9 cellular contexts compared by ENCODE assay signal in the genomic region with DNA sequence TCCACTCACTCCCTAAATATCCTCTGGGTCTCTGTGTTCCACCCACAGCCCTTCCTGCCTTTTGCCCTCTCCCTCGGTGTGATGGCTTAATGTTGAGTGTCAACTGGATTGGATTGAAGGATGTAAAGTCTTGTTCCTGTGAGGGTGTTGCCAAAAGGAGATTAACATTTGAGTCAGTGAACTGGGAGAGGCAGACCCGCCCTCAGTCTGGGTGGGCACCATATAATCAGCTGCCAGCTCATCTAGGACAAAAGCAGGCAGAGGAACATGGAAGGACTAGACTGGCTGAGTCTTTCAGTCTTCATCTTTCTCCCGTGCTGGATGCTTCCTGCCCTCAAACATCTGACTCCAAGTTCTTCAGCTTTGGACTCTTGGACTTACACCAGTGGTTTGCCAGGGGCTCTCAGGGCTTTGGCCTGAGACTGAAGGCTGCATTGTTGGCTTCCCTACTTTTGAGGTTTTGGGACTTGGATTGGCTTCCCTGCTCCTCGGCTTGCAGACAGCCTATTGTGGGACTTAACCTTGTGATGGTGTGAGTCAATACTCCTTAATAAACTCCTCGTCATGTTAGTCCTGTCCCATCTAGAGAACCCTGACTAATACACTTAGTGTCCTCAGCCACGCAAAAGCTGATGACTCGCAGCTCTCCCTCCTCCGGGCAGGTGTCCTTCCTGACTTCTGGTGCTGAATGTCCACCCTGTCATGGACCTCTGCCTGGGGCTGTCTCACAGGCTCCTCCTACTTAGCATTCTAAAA. TPM values are rescaled to one million over a fixed set of nuclear protein-coding genes. Genes with fewer than 3 reads are reported as not detected.
DNase-seq lines count a peak whose midpoint lies in the region; ATAC-seq and TF ChIP-seq lines count a peak whose summit lies in the region.
"Had no signal": no experiment of that assay in that cellular context is flagged by ENCODE, and none has a peak within 500 bp of the region (broad histone marks: within the 10 kb centered on the region; RNA-seq: fewer than 3 reads in every experiment).

No MANE protein-coding gene starts in this region.

- peaks cover 34% of the 10 kb centered on the region for H3K36me3 Mint-ChIP-seq in Calu3 (ENCODE audit: insufficient read depth, unreplicated experiment)
- peaks cover 38% of the 10 kb centered on the region for H3K36me3 Mint-ChIP-seq in endothelial cell (ENCODE audit: low read depth, unreplicated experiment)

- H3K27ac ChIP-seq in Panc1 (ENCODE audit: low read length): no peak overlapping the region
- no peak overlapping the region for H3K27ac ChIP-seq in prostate gland

- H3K4me3 Mint-ChIP-seq in Calu3 (ENCODE audit: low read depth, unreplicated experiment) (no peak overlapping the region), endothelial cell (ENCODE audit: unreplicated experiment) (peak overlapping the region; percentile 24)

- POLR2A ChIA-PET in Panc1 (lab: Charles Lee): no interaction called here

- BruUV-seq in Calu3 (replicated peaks; lab: Mats Ljungman, UMichigan): no TSS peak
- BruUV-seq in Panc1 (replicated peaks; lab: Mats Ljungman, UMichigan): no TSS peak

- intact Hi-C loops in Calu3 (cut with micrococcal nuclease; ENCODE audit: unreplicated experiment): loop anchor here (5.0 kb wide), 1 partner anchor 112 kb away; no protein-coding TSS in a partner anchor
- intact Hi-C loops in Panc1 (cut with micrococcal nuclease; ENCODE audit: unreplicated experiment): no loop called here
- intact Hi-C loops in prostate gland (cut with DNase I): no loop called here

- peaks cover 34% of the 10 kb centered on the region for H3K4me1 Mint-ChIP-seq in Calu3 (ENCODE audit: low read depth, unreplicated experiment)
- H3K4me1 Mint-ChIP-seq in endothelial cell (ENCODE audit: unreplicated experiment): peaks cover 39% of the 10 kb centered on the region

- H3K4me3 ChIP-seq in Panc1 (ENCODE audit: low read depth in 2 of 2, low read length in 2 of 2) (no peak overlapping the region), prostate gland (no peak overlapping the region)

- CTCF ChIA-PET in Calu3 (lab: Charles Lee): interaction anchor here (0.6 kb wide), 1 partner anchor 224 kb away, joined by 3 read pairs; no protein-coding TSS in a partner anchor
- CTCF ChIA-PET in Panc1 (lab: Charles Lee): no interaction called here

- no peak for TF ChIP-seq POLR2A in prostate gland (IDR thresholded peaks at IDR 0.05)

- H3K36me3 ChIP-seq in Panc1 (ENCODE audit: control insufficient read depth, insufficient read depth, low read length): peaks cover 3% of the 10 kb centered on the region; the same call in 1 of the 2 replicates
- H3K36me3 ChIP-seq in prostate gland: no peaks in the 10 kb centered on the region

- TF ChIP-seq CTCF in Calu3 (IDR thresholded peaks at IDR 0.05; ENCODE audit: unreplicated experiment) (no peak), Panc1 (IDR thresholded peaks at IDR 0.05) (no peak), endothelial cell (IDR thresholded peaks at IDR 0.05; ENCODE audit: unreplicated experiment) (no peak), omental fat pad (IDR thresholded peaks at IDR 0.05) (no peak), prostate gland (IDR thresholded peaks at IDR 0.05) (no peak)

- no peaks in the 10 kb centered on the region for H3K27me3 ChIP-seq in Panc1 (ENCODE audit: control insufficient read depth, insufficient read depth, low read length)
- no peaks in the 10 kb centered on the region for H3K27me3 ChIP-seq in prostate gland (replicated peaks; ENCODE audit: insufficient read depth)

- H3K9me3 ChIP-seq in Panc1 (ENCODE audit: control insufficient read depth, insufficient read depth, low read depth, low read length): no peaks in the 10 kb centered on the region
- H3K9me3 ChIP-seq in prostate gland: no peaks in the 10 kb centered on the region

- H3K9me3 Mint-ChIP-seq in Calu3 (ENCODE audit: low read depth, unreplicated experiment) (no peaks in the 10 kb centered on the region), endothelial cell (ENCODE audit: unreplicated experiment) (no peaks in the 10 kb centered on the region)

- ATAC-seq in Panc1 (no peak), omental fat pad (ENCODE audit: low FRiP score) (peak; percentile 40)

- WGBS in prostate gland: 77% methylated on average over 8 of the region's 8 CpGs

- H3K4me1 ChIP-seq in Panc1 (ENCODE audit: control insufficient read depth, insufficient read depth, low read length) (peaks cover 10% of the 10 kb centered on the region), prostate gland (replicated peaks) (peaks cover 3% of the 10 kb centered on the region)

- H3K27ac Mint-ChIP-seq in Calu3 (ENCODE audit: unreplicated experiment) (no peak overlapping the region), endothelial cell (ENCODE audit: unreplicated experiment) (no peak overlapping the region)

- H3K27me3 Mint-ChIP-seq in Calu3 (ENCODE audit: unreplicated experiment): no peaks in the 10 kb centered on the region
- H3K27me3 Mint-ChIP-seq in endothelial cell (ENCODE audit: unreplicated experiment): peaks cover 9% of the 10 kb centered on the region

- in situ Hi-C loops in Panc1 (cut with HindIII; ENCODE audit: low pct_unique_long_range_greater_than_20kb, low sequenced_read_pairs): no loop called here

- peak; percentile 16 for DNase-seq in Calu3
- DNase-seq in Panc1 (ENCODE audit: low read depth, low spot score): peak; percentile 32
- DNase-seq in endothelial cell (ENCODE audit: low spot score): no peak
- no peak for DNase-seq in omental fat pad (ENCODE audit: low spot score)
- DNase-seq in prostate gland (ENCODE audit: low spot score): no peak
- DNase-seq in NCI-H146 (lab: John Stamatoyannopoulos, UW): no peak
- DNase-seq in midbrain (lab: John Stamatoyannopoulos, UW): no peak
- DNase-seq in retina: no peak
- DNase-seq: NCI-H82 had no signal

RNA-seq across cellular contexts. Expression of a gene that starts 5.9 kb away (rescaled TPM):
- total RNA-seq in Calu3 (2022): 69.3 and 78.5 TPM in 2 replicates
- total RNA-seq in Panc1 (2021; ENCODE audit: unreplicated experiment): 21.3 TPM
- 21.6 TPM for polyA plus RNA-seq in Panc1 (2012; ENCODE audit: insufficient read length)
- 65.1 TPM for total RNA-seq in endothelial cell (ENCODE audit: unreplicated experiment)
- 10 to 100 TPM; 27.5 to 93.2 (median 39.3) TPM for total RNA-seq in omental fat pad
- 100 to 1,000 TPM in 1 of 2 donors, 10 to 100 TPM in 1; 88.0 to 148 TPM for total RNA-seq in prostate gland

RNA-seq across cellular contexts. Expression of a gene that starts 59.3 kb away (rescaled TPM):
- total RNA-seq in Calu3 (2022): 9.7 and 10.3 TPM in 2 replicates
- 2.6 TPM for total RNA-seq in Panc1 (2021; ENCODE audit: unreplicated experiment)
- 0.82 TPM for polyA plus RNA-seq in Panc1 (2012; ENCODE audit: insufficient read length)
- total RNA-seq in endothelial cell (ENCODE audit: unreplicated experiment): 13.8 TPM
- total RNA-seq in omental fat pad: 1 to 10 TPM; 1.8 to 4.9 (median 3.2) TPM
- total RNA-seq in prostate gland: 10 to 100 TPM in 1 of 2 donors, 1 to 10 TPM in 1; 8.9 to 10.3 TPM

Comparison
In these comparisons a context has a peak if more than half of its experiments do, and no peak if none do; other contexts are left out.
1. DNase-seq: peak in Calu3 (single experiment) and Panc1 (single experiment); none in endothelial cell (single experiment), omental fat pad (single experiment), prostate gland (single experiment), NCI-H146 (single experiment), midbrain (single experiment) and retina (single experiment).